In the genomic region with DNA sequence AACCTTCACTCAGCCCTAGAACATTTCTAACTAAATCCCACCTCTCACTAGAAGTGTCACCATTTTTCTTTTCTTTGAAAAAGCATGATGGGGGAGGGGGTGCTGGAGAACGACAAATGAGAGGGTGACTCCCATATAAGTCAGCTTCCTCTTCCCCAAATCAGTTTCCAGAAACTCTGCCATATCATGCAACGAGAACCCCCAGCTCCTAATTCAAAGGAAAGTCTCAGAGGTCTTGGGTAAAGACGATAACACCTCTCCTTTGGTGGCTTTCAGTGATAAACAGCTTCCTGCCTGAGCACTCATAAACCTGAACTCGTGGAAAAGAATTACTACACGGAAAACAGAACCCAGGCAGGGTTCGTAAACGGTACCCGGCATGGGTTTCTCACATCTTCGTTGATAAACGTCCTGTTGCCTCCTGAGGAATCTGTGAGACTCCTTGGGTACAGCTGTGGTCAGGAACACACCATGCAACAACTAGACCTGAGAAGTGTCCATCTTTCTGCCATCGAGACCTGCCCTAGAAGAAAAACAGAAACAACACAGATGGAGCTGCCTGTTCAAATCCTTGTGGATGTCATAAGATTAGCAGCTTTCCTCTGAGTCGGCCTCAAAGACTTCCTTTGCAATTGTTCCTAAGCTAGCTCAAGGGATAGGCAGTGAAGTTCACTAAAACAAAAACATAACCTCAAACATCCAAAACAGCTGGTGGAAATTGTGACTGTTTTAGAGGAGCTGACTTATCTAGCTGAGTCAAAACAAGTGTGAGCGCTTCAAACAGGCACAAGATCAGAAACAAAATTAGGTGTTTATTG, we compare ENCODE assay signal across 9 cellular contexts.
DNase-seq lines count a peak whose midpoint lies in the region; ATAC-seq, FAIRE-seq and TF ChIP-seq lines count a peak whose summit lies in the region.
"Had no signal": no experiment of that assay in that cellular context is flagged by ENCODE, and none has a peak within 500 bp of the region (broad histone marks: within the 10 kb centered on the region; RNA-seq: fewer than 3 reads in every experiment).

No MANE protein-coding gene starts in this region.

- peak overlapping the region; percentile 77 for H3K27ac Mint-ChIP-seq in activated CD8-positive, alpha-beta T cell treated with anti-CD3 and anti-CD28 coated beads, Interleukin-2, amount 10 ng/mL, durations not matched to agents 7 days and 5 days
- H3K27ac Mint-ChIP-seq in mesothelial cell of epicardium, result no peak overlapping the region

- no peaks in the 10 kb centered on the region for H3K36me3 ChIP-seq in subcutaneous abdominal adipose tissue (ENCODE audit: control insufficient read depth in 5 of 5, insufficient read depth in 5 of 5, low read length in 5 of 5)

- DNase-seq in stimulated activated CD4-positive, alpha-beta T cell treated with anti-CD3 and anti-CD28 coated beads, Interleukin-12 subunit alpha, Interleukin-12 subunit beta, amount 100 ng/mL, for 48 hours (ENCODE audit: low read depth in 2 of 3, low spot score in 1 of 3), result peak in 2 of 3 donors; percentile 11 to 68
- DNase-seq in stimulated activated CD4-positive, alpha-beta T cell treated with anti-CD3 and anti-CD28 coated beads, Interleukin-4, amount 100 ng/mL, for 4 hours, result no peak
- DNase-seq in activated CD8-positive, alpha-beta T cell treated with anti-CD3 and anti-CD28 coated beads, Interleukin-2, amount 10 ng/mL, durations not matched to agents 7 days and 5 days, result peak; percentile 26
- peak; percentile 53 to 82 for DNase-seq in foreskin keratinocyte
- DNase-seq in mesothelial cell of epicardium (ENCODE audit: low spot score in 2 of 2, unreplicated experiment in 2 of 2), result no peak
- no peak for DNase-seq in RCC 7860 (ENCODE audit: low spot score)
- DNase-seq: activated gamma-delta T cell had no signal

- H3K9ac ChIP-seq in subcutaneous abdominal adipose tissue (ENCODE audit: low read length in 5 of 5), result no peak overlapping the region

- TF ChIP-seq CTCF in foreskin keratinocyte (conservative IDR thresholded peaks at IDR 0.05), result no peak
- TF ChIP-seq CTCF in mesothelial cell of epicardium (IDR thresholded peaks at IDR 0.05; ENCODE audit: unreplicated experiment), result no peak

- H3K36me3 Mint-ChIP-seq in activated CD8-positive, alpha-beta T cell treated with anti-CD3 and anti-CD28 coated beads, Interleukin-2, amount 10 ng/mL, durations not matched to agents 7 days and 5 days (ENCODE audit: low read depth), result no peaks in the 10 kb centered on the region
- H3K36me3 Mint-ChIP-seq in mesothelial cell of epicardium, result peaks cover 2% of the 10 kb centered on the region

- no peak for FAIRE-seq in RCC 7860 (lab: Jason Lieb, UNC)

- POLR2A ChIA-PET in activated CD8-positive, alpha-beta T cell treated with anti-CD3 and anti-CD28 coated beads, Interleukin-2, amount 10 ng/mL, durations not matched to agents 7 days and 5 days (lab: Charles Lee), result interaction anchor here (0.6 to 1.2 kb wide), 3 partner anchors 83 to 186 kb away, joined by 4 to 7 read pairs (median 5); partner anchors contain the start of gene PRDM1

- no peaks in the 10 kb centered on the region for H3K9me3 Mint-ChIP-seq in activated CD8-positive, alpha-beta T cell treated with anti-CD3 and anti-CD28 coated beads, Interleukin-2, amount 10 ng/mL, durations not matched to agents 7 days and 5 days (ENCODE audit: insufficient read depth)
- H3K9me3 Mint-ChIP-seq in mesothelial cell of epicardium, result peaks cover 10% of the 10 kb centered on the region

- no peak overlapping the region for H3K4me3 ChIP-seq in subcutaneous abdominal adipose tissue (ENCODE audit: low read depth in 1 of 5, low read length in 5 of 5)

- H3K4me1 Mint-ChIP-seq in activated CD8-positive, alpha-beta T cell treated with anti-CD3 and anti-CD28 coated beads, Interleukin-2, amount 10 ng/mL, durations not matched to agents 7 days and 5 days (ENCODE audit: low read depth), result peaks cover 16% of the 10 kb centered on the region
- H3K4me1 Mint-ChIP-seq in mesothelial cell of epicardium, result no peaks in the 10 kb centered on the region

- H3K27ac ChIP-seq in foreskin keratinocyte, result peak overlapping the region; percentile 18
- peak overlapping the region; percentile 27 for H3K27ac ChIP-seq in subcutaneous abdominal adipose tissue (ENCODE audit: low read depth, low read length)

- CTCF ChIA-PET in activated CD8-positive, alpha-beta T cell treated with anti-CD3 and anti-CD28 coated beads, Interleukin-2, amount 10 ng/mL, durations not matched to agents 7 days and 5 days (lab: Charles Lee), result interaction anchor here (1.1 to 2.1 kb wide), 3 partner anchors 8 to 184 kb away, joined by 3 to 5 read pairs (median 5); no protein-coding TSS in a partner anchor

- H3K27me3 ChIP-seq in foreskin keratinocyte (no peaks in the 10 kb centered on the region), subcutaneous abdominal adipose tissue (ENCODE audit: control insufficient read depth in 5 of 5, insufficient read depth in 4 of 5, low read length in 5 of 5) (no peaks in the 10 kb centered on the region)

- H3K9me3 ChIP-seq in subcutaneous abdominal adipose tissue (ENCODE audit: control insufficient read depth in 5 of 5, low read length in 5 of 5), result no peaks in the 10 kb centered on the region

- peak; percentile 53 for ATAC-seq in activated CD8-positive, alpha-beta T cell treated with anti-CD3 and anti-CD28 coated beads, Interleukin-2, amount 10 ng/mL, durations not matched to agents 7 days and 5 days
- ATAC-seq in foreskin keratinocyte (peak; percentile 49), GM21381 (IDR thresholded peaks at IDR 0.05; ENCODE audit: unreplicated experiment) (no peak)

- peaks cover 12% of the 10 kb centered on the region for H3K4me1 ChIP-seq in foreskin keratinocyte
- peaks cover 0 to 6% (median 0%) of the 10 kb centered on the region in 5 donors for H3K4me1 ChIP-seq in subcutaneous abdominal adipose tissue (ENCODE audit: control insufficient read depth in 5 of 5, insufficient read depth in 5 of 5, low read length in 5 of 5)

- H3K4me3 Mint-ChIP-seq in activated CD8-positive, alpha-beta T cell treated with anti-CD3 and anti-CD28 coated beads, Interleukin-2, amount 10 ng/mL, durations not matched to agents 7 days and 5 days, result peak overlapping the region; percentile 43
- H3K4me3 Mint-ChIP-seq in mesothelial cell of epicardium, result no peak overlapping the region

- peaks cover 9% of the 10 kb centered on the region for H3K27me3 Mint-ChIP-seq in activated CD8-positive, alpha-beta T cell treated with anti-CD3 and anti-CD28 coated beads, Interleukin-2, amount 10 ng/mL, durations not matched to agents 7 days and 5 days (ENCODE audit: low read depth)
- H3K27me3 Mint-ChIP-seq in mesothelial cell of epicardium (ENCODE audit: low read depth), result peaks cover 10% of the 10 kb centered on the region

Comparison
In these comparisons a context has a peak if more than half of its experiments do, and no peak if none do; other contexts are left out.
1. DNase-seq: peak in stimulated activated CD4-positive, alpha-beta T cell treated with anti-CD3 and anti-CD28 coated beads, Interleukin-12 subunit alpha, Interleukin-12 subunit beta, amount 100 ng/mL, for 48 hours (2 of 3), activated CD8-positive, alpha-beta T cell treated with anti-CD3 and anti-CD28 coated beads, Interleukin-2, amount 10 ng/mL, durations not matched to agents 7 days and 5 days (single experiment) and foreskin keratinocyte (2 of 2); none in stimulated activated CD4-positive, alpha-beta T cell treated with anti-CD3 and anti-CD28 coated beads, Interleukin-4, amount 100 ng/mL, for 4 hours (0 of 2), mesothelial cell of epicardium (0 of 2) and RCC 7860 (single experiment).